12 cellular contexts compared by ENCODE assay signal in genomic region chr10:50576245-50576815, GRCh38. TPM values are rescaled to one million over a fixed set of nuclear protein-coding genes. Genes with fewer than 3 reads are reported as not detected.
DNase-seq lines count a peak whose midpoint lies in the region; ATAC-seq and TF ChIP-seq lines count a peak whose summit lies in the region.
"Had no signal": no experiment of that assay in that cellular context is flagged by ENCODE, and none has a peak within 500 bp of the region (broad histone marks: within the 10 kb centered on the region; RNA-seq: fewer than 3 reads in every experiment).

No MANE protein-coding gene starts in this region.

- H3K9me3 ChIP-seq in right atrium auricular region, result no peaks in the 10 kb centered on the region
- H3K9me3 ChIP-seq in right cardiac atrium (ENCODE audit: control insufficient read depth, low read length), result no peaks in the 10 kb centered on the region
- H3K9me3 ChIP-seq in thyroid gland, result no peaks in the 10 kb centered on the region
- H3K9me3 ChIP-seq: right lobe of liver had no signal

- DNase-seq in Right ventricle myocardium inferior (ENCODE audit: missing footprints) (no peak), right atrium auricular region (ENCODE audit: low spot score) (no peak), right cardiac atrium (no peak), thyroid gland (peak; percentile 20 to 52), left lobe of liver (ENCODE audit: low spot score) (no peak), LoVo (ENCODE audit: low spot score) (no peak)
- DNase-seq in stimulated activated naive CD4-positive, alpha-beta T cell treated with Interleukin-2 at 50 U/mL for 16 hours (lab: John Stamatoyannopoulos, UW), result no peak
- DNase-seq: activated CD8-positive, alpha-beta memory T cell treated with anti-CD3 and anti-CD28 coated beads, Interleukin-2, amount 10 ng/mL, durations not matched to agents 7 days and 5 days; mesenchymal stem cell; NCI-H526 treated with DMSO at 0.1 percent for 48 hours; right lobe of liver had no signal

- ATAC-seq in Right ventricle myocardium inferior, result peak; percentile 29
- ATAC-seq in right cardiac atrium, result peak in 1 of 2 donors; percentile 22
- ATAC-seq in left lobe of liver, result no peak
- ATAC-seq: activated CD8-positive, alpha-beta memory T cell treated with anti-CD3 and anti-CD28 coated beads, Interleukin-2, amount 10 ng/mL, durations not matched to agents 7 days and 5 days; right lobe of liver had no signal

- TF ChIP-seq CTCF in right atrium auricular region (IDR thresholded peaks at IDR 0.05) (no peak), thyroid gland (IDR thresholded peaks at IDR 0.05) (no peak)

- H3K27me3 ChIP-seq in right atrium auricular region, result no peaks in the 10 kb centered on the region
- H3K27me3 ChIP-seq in right cardiac atrium (ENCODE audit: control insufficient read depth, insufficient read depth), result no peaks in the 10 kb centered on the region
- H3K27me3 ChIP-seq in thyroid gland, result no peaks in the 10 kb centered on the region
- H3K27me3 ChIP-seq: right lobe of liver had no signal

- 56% methylated on average over 4 of the region's 4 CpGs for WGBS in right cardiac atrium
- 74 to 76% methylated on average over 4 of the region's 4 CpGs for WGBS in thyroid gland, 2 donors

- intact Hi-C loops in Right ventricle myocardium inferior (cut with DNase I), result no loop called here
- intact Hi-C loops in right cardiac atrium (cut with DNase I), result no loop called here
- intact Hi-C loops in thyroid gland (cut with DNase I), result no loop called here

- H3K4me3 ChIP-seq in right atrium auricular region, result no peak overlapping the region
- H3K4me3 ChIP-seq in right cardiac atrium (ENCODE audit: low read length), result no peak overlapping the region
- no peak overlapping the region for H3K4me3 ChIP-seq in thyroid gland (replicated peaks in 1 of 3)
- H3K4me3 ChIP-seq: right lobe of liver had no signal

- TF ChIP-seq POLR2A in thyroid gland (IDR thresholded peaks at IDR 0.05), result no peak

- H3K36me3 ChIP-seq in right atrium auricular region (no peaks in the 10 kb centered on the region), thyroid gland (no peaks in the 10 kb centered on the region)
- H3K36me3 ChIP-seq: right lobe of liver had no signal

- H3K4me1 ChIP-seq in right atrium auricular region (peaks cover 0 to 59% of the 10 kb centered on the region in 2 donors), right cardiac atrium (ENCODE audit: control insufficient read depth, insufficient read depth, low read length) (peaks cover 6% of the 10 kb centered on the region), thyroid gland (peaks cover 42 to 56% of the 10 kb centered on the region in 2 donors)

- H3K27ac ChIP-seq in right atrium auricular region (peak overlapping the region in 1 of 2 donors; percentile 70), angular gyrus (ENCODE audit: low read depth, low read length) (peak overlapping the region; percentile 78), right cardiac atrium (ENCODE audit: low read length) (peak overlapping the region; percentile 63), thyroid gland (peak overlapping the region; percentile 66 to 90 (median 71))
- H3K27ac ChIP-seq: right lobe of liver had no signal

RNA-seq across cellular contexts. Expression of gene SGMS1, which starts 47.4 kb away (rescaled TPM):
- total RNA-seq in Right ventricle myocardium inferior (23.1 TPM), right atrium auricular region (10 to 100 TPM; 32.5 to 35.9 TPM), right cardiac atrium (10 to 100 TPM; 24.5 to 26.0 (median 24.9) TPM), thyroid gland (10 to 100 TPM; 80.8 to 98.9 (median 90.7) TPM), left lobe of liver (17.4 TPM)
- polyA plus RNA-seq in right cardiac atrium, result 12.0 TPM

Comparison
In these comparisons a context has a peak if more than half of its experiments do, and no peak if none do; other contexts are left out.
1. DNase-seq: peak in thyroid gland (2 of 2); none in Right ventricle myocardium inferior (single experiment), right atrium auricular region (single experiment), right cardiac atrium (0 of 3), left lobe of liver (single experiment), LoVo (single experiment) and stimulated activated naive CD4-positive, alpha-beta T cell treated with Interleukin-2 at 50 U/mL for 16 hours (single experiment).